In the genomic region with DNA sequence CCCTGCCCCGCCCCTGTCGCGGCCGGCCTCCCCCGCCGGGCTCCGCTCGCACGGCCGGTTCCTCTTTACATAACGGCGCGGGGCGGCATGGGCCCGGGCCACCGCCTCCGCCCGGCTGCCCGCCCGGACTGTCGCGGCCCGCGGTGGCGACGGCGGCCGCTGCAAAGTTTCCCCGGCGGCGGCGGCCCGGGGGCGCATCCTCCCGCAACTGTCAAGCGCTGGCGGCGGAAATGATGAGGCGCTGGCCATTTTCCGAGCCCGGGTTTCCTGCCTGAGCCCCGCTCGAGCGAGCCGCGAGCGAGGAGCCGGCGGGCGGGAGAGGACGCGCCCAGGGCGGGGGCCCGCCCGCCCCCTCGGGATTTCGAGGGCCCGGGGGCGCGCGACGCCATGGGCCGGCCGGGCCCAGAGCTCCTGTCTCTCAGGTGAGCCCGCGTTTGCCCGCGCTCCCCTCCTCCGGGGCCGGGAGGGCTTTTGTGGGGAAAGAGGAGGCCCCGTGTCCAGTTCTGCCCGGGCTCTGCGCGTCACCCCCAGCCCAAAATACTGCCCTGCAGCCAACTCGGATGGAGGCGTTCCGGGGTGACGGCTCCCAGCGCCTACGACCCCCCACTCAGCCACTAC, we compare ENCODE assay signal across 8 cellular contexts. TPM values are rescaled to one million over a fixed set of nuclear protein-coding genes. Genes with fewer than 3 reads are reported as not detected.
DNase-seq lines count a peak whose midpoint lies in the region; ATAC-seq and FAIRE-seq lines count a peak whose summit lies in the region.

TSS of gene SH2B3 (plus strand) at position 68 of the 618 bp plus-strand sequence. CDS start 12,223 bp downstream, outside the sequence.

- no peaks in the 10 kb centered on the region for H3K27me3 ChIP-seq in endocrine pancreas (ENCODE audit: control insufficient read depth, insufficient read depth, low read length)

- peaks cover 50% of the 10 kb centered on the region for H3K4me1 Mint-ChIP-seq in activated CD4-positive, alpha-beta T cell treated with anti-CD3 and anti-CD28 coated beads, Interleukin-2, amount 10 ng/mL, durations not matched to agents 24 days and 14 days
- peaks cover 53 to 71% (median 67%) of the 10 kb centered on the region in 3 donors for H3K4me1 Mint-ChIP-seq in naive B cell

- H3K4me1 ChIP-seq in endocrine pancreas (ENCODE audit: control insufficient read depth, insufficient read depth, low read length), result no peaks in the 10 kb centered on the region

- no peaks in the 10 kb centered on the region for H3K9me3 ChIP-seq in endocrine pancreas (ENCODE audit: control insufficient read depth, low read length)

- H3K4me3 ChIP-seq in endocrine pancreas (ENCODE audit: control insufficient read depth, insufficient read depth, low read length), result no peak within 1 kb of the TSS

- intact Hi-C loops in activated CD4-positive, alpha-beta T cell treated with anti-CD3 and anti-CD28 coated beads, Interleukin-2, amount 10 ng/mL, durations not matched to agents 24 days and 14 days (cut with micrococcal nuclease), result loop anchor here (2.0 to 10.0 kb wide), 3 partner anchors 141 to 1009 kb away; partner anchors contain the start of genes ATXN2 and PTPN11

- DNase-seq in activated T-cell treated with anti-CD3 and anti-CD28 coated beads for 1 hour (ENCODE audit: low read depth) (peak; percentile 64), activated T-cell treated with anti-CD3 and anti-CD28 coated beads for 4 hours (no peak), naive B cell (no peak), ureter (ENCODE audit: low spot score) (no peak), urothelium cell line (ENCODE audit: low spot score) (no peak)
- DNase-seq in activated CD4-positive, alpha-beta T cell treated with anti-CD3 and anti-CD28 coated beads, Interleukin-2, amount 10 ng/mL, durations not matched to agents 24 days and 14 days, result peak; percentile 95

- no peaks in the 10 kb centered on the region for H3K36me3 ChIP-seq in endocrine pancreas (ENCODE audit: control insufficient read depth, insufficient read depth, low read length)

- peak within 1 kb of the TSS; percentile 96 for H3K27ac Mint-ChIP-seq in activated CD4-positive, alpha-beta T cell treated with anti-CD3 and anti-CD28 coated beads, Interleukin-2, amount 10 ng/mL, durations not matched to agents 24 days and 14 days
- H3K27ac Mint-ChIP-seq in naive B cell, result peak within 1 kb of the TSS; percentile 94 to 99 (median 97)

- H3K36me3 Mint-ChIP-seq in activated CD4-positive, alpha-beta T cell treated with anti-CD3 and anti-CD28 coated beads, Interleukin-2, amount 10 ng/mL, durations not matched to agents 24 days and 14 days (ENCODE audit: low read depth), result peaks cover 18% of the 10 kb centered on the region
- H3K36me3 Mint-ChIP-seq in naive B cell, result no peaks in the 10 kb centered on the region

- H3K9ac ChIP-seq in endocrine pancreas (ENCODE audit: control insufficient read depth, insufficient read depth, low read length), result peak within 1 kb of the TSS; percentile 79

- H3K9me3 Mint-ChIP-seq in activated CD4-positive, alpha-beta T cell treated with anti-CD3 and anti-CD28 coated beads, Interleukin-2, amount 10 ng/mL, durations not matched to agents 24 days and 14 days, result no peaks in the 10 kb centered on the region
- H3K9me3 Mint-ChIP-seq in naive B cell, result no peaks in the 10 kb centered on the region

- FAIRE-seq in urothelium cell line (lab: Jason Lieb, UNC), result no peak

- ATAC-seq in HG03521 (IDR thresholded peaks at IDR 0.05; ENCODE audit: unreplicated experiment), result peak; percentile 2
- peak; percentile 18 to 61 for ATAC-seq in naive B cell (ENCODE audit: low read depth in 2 of 2)

- H3K4me3 Mint-ChIP-seq in activated CD4-positive, alpha-beta T cell treated with anti-CD3 and anti-CD28 coated beads, Interleukin-2, amount 10 ng/mL, durations not matched to agents 24 days and 14 days, result peak within 1 kb of the TSS; percentile 99
- H3K4me3 Mint-ChIP-seq in naive B cell, result peak within 1 kb of the TSS; percentile 84 to 96 (median 92)

- H3K27me3 Mint-ChIP-seq in activated CD4-positive, alpha-beta T cell treated with anti-CD3 and anti-CD28 coated beads, Interleukin-2, amount 10 ng/mL, durations not matched to agents 24 days and 14 days, result no peaks in the 10 kb centered on the region
- H3K27me3 Mint-ChIP-seq in naive B cell, result no peaks in the 10 kb centered on the region

RNA-seq across cellular contexts. Expression of gene SH2B3, which starts in this region (rescaled TPM):
- total RNA-seq in activated CD4-positive, alpha-beta T cell treated with anti-CD3 and anti-CD28 coated beads, Interleukin-2, amount 10 ng/mL, durations not matched to agents 24 days and 14 days, result 43.4 and 44.1 TPM in 2 replicates
- 10 to 100 TPM in 1 of 6 donors, 1 to 10 TPM in 5; 3.6 to 10.4 (median 4.5) TPM for polyA plus RNA-seq in naive B cell (ENCODE audit: low read depth in 6 of 6)
- 20.4 TPM for total RNA-seq in ureter

Comparison
In these comparisons a context has a peak if more than half of its experiments do, and no peak if none do; other contexts are left out.
1. DNase-seq: peak in activated T-cell treated with anti-CD3 and anti-CD28 coated beads for 1 hour (single experiment) and activated CD4-positive, alpha-beta T cell treated with anti-CD3 and anti-CD28 coated beads, Interleukin-2, amount 10 ng/mL, durations not matched to agents 24 days and 14 days (single experiment); none in activated T-cell treated with anti-CD3 and anti-CD28 coated beads for 4 hours (single experiment), naive B cell (single experiment), ureter (single experiment) and urothelium cell line (single experiment).